ENCODE assay signal across 19 cellular contexts in the genomic region with DNA sequence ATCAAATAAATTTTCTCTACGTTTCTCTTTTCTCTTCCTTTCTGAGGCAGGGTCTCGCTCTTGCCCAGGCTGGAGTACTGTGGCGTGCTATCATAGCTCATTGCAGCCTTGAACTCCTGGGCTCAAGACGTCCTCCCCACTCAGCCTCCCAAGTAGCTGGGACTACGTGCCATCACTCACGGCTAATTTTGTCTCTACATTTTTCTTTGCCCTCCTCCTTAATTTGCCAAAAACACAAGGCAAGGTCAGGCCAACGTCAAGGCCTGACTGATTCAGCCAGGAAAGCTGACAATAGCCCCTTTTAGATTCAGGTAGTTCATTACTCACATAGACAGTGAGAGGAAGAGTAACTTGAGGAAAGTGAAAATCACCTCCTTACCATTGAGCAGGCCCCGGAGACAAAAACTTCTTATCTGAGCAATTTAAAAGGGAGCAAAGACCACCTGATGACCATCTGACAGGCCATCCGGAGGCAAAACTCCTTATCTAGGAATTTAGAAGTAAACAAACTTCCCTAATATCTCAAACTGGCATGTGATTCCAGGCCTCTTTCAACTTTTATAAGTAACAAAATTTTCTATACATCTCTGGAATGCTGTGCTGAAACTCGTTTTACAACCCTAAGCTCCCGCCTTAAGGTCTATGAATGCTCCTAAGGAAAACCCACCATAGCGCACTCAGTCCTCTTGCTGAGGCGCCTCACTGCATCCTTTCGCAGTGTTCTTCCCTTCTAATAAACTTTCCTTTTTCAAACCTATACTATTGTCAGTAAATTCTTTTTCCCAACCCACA. TPM values are rescaled to one million over a fixed set of nuclear protein-coding genes. Genes with fewer than 3 reads are reported as not detected.
DNase-seq lines count a peak whose midpoint lies in the region; ATAC-seq, FAIRE-seq and TF ChIP-seq lines count a peak whose summit lies in the region.
"Had no signal": no experiment of that assay in that cellular context is flagged by ENCODE, and none has a peak within 500 bp of the region (broad histone marks: within the 10 kb centered on the region; RNA-seq: fewer than 3 reads in every experiment).

No MANE protein-coding gene starts in this region.

- H3K9me3 Mint-ChIP-seq in progenitor cell of endocrine pancreas (ENCODE audit: low read depth), result no peaks in the 10 kb centered on the region
- H3K9me3 Mint-ChIP-seq: CD4-positive, alpha-beta T cell; HFFc6 had no signal

- H3K27ac Mint-ChIP-seq in progenitor cell of endocrine pancreas, result peak overlapping the region; percentile 80
- H3K27ac Mint-ChIP-seq: CD4-positive, alpha-beta T cell; HFFc6 had no signal

- no peaks in the 10 kb centered on the region for H3K27me3 ChIP-seq in HepG2 (ENCODE audit: control insufficient read depth in 1 of 2, insufficient read depth in 2 of 2, low read length in 2 of 2)
- H3K27me3 ChIP-seq: BE2C had no signal

- WGBS in HepG2 (ENCODE audit: low lambda C conversion rate), result 36% methylated on average over 14 of the region's 14 CpGs

- in situ Hi-C loops in HepG2 (cut with HindIII; ENCODE audit: extremely low pct_ligation_motif_present, low pct_unique_long_range_greater_than_20kb), result no loop called here

- peaks cover 18% of the 10 kb centered on the region for H3K4me1 Mint-ChIP-seq in progenitor cell of endocrine pancreas (ENCODE audit: low read depth)

- ATAC-seq in HepG2, result peak; percentile 29; the same call in 2 of the 3 replicates
- ATAC-seq: HCT116 had no signal

- H3K36me3 ChIP-seq in HepG2 (replicated peaks in 1 of 2; ENCODE audit: control insufficient read depth in 1 of 2, insufficient read depth in 2 of 2, low read length in 2 of 2), result no peaks in the 10 kb centered on the region
- H3K36me3 ChIP-seq: BE2C had no signal

- intact Hi-C loops in HepG2 (cut with micrococcal nuclease; ENCODE audit: unreplicated experiment), result no loop called here

- no peak overlapping the region for H3K9ac ChIP-seq in HepG2 (ENCODE audit: insufficient read depth, low read depth, low read length)
- H3K9ac ChIP-seq: KMS-11 had no signal

- H3K4me3 ChIP-seq in HepG2 (replicated peaks in 1 of 3; ENCODE audit: insufficient read depth in 1 of 3, low read depth in 2 of 3, low read length in 3 of 3), result peak overlapping the region in 1 of 3 experiments; percentile 29; a peak in 1 of 6 replicates

- POLR2A ChIA-PET in HepG2 (lab: Yijun Ruan, JAX), result no interaction called here

- peak; percentile 41 for DNase-seq in ELF-1 (ENCODE audit: low read depth, low spot score)
- DNase-seq in HepG2 (ENCODE audit: low spot score), result peak; percentile 50
- DNase-seq in progenitor cell of endocrine pancreas (ENCODE audit: low spot score, unreplicated experiment), result no peak
- no peak for DNase-seq in OCI-M1 (lab: John Stamatoyannopoulos, UW)
- DNase-seq in NCI-H69 (lab: John Stamatoyannopoulos, UW), result no peak
- no peak for DNase-seq in activated CD4-positive, alpha-beta T cell treated with anti-CD3 and anti-CD28 coated beads for 48 hours
- DNase-seq: ACHN; BE2C; CD4-positive, alpha-beta T cell; DMS79; GF-D8; GOT3; H7; HFFc6 had no signal

- TF ChIP-seq CTCF in HepG2 (CRISPR knock-in tag; IDR thresholded peaks at IDR 0.05) (no peak), progenitor cell of endocrine pancreas (IDR thresholded peaks at IDR 0.05; ENCODE audit: unreplicated experiment) (no peak)

- TF ChIP-seq EP300 in HepG2 (IDR thresholded peaks at IDR 0.05; ENCODE audit: low read depth in 2 of 2, low read length in 2 of 2) (no peak), HepG2 (CRISPR knock-in tag; IDR thresholded peaks at IDR 0.05; ENCODE audit: borderline replicate concordance) (no peak)

- no peak overlapping the region for H3K4me3 Mint-ChIP-seq in progenitor cell of endocrine pancreas (ENCODE audit: low read depth)
- H3K4me3 Mint-ChIP-seq: CD4-positive, alpha-beta T cell; HFFc6 had no signal

- peak overlapping the region; percentile 68 for H3K4me2 ChIP-seq in HepG2 (ENCODE audit: low read depth, low read length)
- H3K4me2 ChIP-seq: KMS-11 had no signal

- CTCF ChIA-PET in HepG2 (lab: Yijun Ruan, JAX; ENCODE audit: low intra/inter-chr PET ratio, low total read pairs), result no interaction called here

- no peak for TF ChIP-seq RAD21 in HepG2 (CRISPR knock-in tag; IDR thresholded peaks at IDR 0.05)

- TF ChIP-seq POLR2A in HepG2 (IDR thresholded peaks at IDR 0.05; ENCODE audit: insufficient read depth in 1 of 2, low read depth in 2 of 2, low read length in 2 of 2), result no peak

- peaks cover 63% of the 10 kb centered on the region for H3K4me1 ChIP-seq in HepG2 (ENCODE audit: insufficient read depth, low read length)
- H3K4me1 ChIP-seq: BE2C had no signal

- H3K36me3 Mint-ChIP-seq in progenitor cell of endocrine pancreas (ENCODE audit: insufficient read depth), result no peaks in the 10 kb centered on the region

- H3K27me3 Mint-ChIP-seq in progenitor cell of endocrine pancreas, result peaks cover 10% of the 10 kb centered on the region

- no peaks in the 10 kb centered on the region for H4K20me1 ChIP-seq in HepG2 (ENCODE audit: insufficient read depth, low read length)

- no peaks in the 10 kb centered on the region for H3K79me2 ChIP-seq in HepG2 (ENCODE audit: insufficient read depth, low read length)

- H3K27ac ChIP-seq in HepG2 (ENCODE audit: extremely low read length, insufficient read depth, low read length), result peak overlapping the region; percentile 22
- H3K27ac ChIP-seq: C4-2B, KMS-11 had no signal

- BruUV-seq in HepG2 (replicated peaks; lab: Mats Ljungman, UMichigan), result no TSS peak

- no peaks in the 10 kb centered on the region for H3K9me3 ChIP-seq in HepG2 (ENCODE audit: low read length)
- H3K9me3 ChIP-seq: BE2C had no signal

- no peak for FAIRE-seq in HepG2 (lab: Jason Lieb, UNC)
- FAIRE-seq: A204.1, D721Med had no signal

- H2AFZ ChIP-seq in HepG2 (ENCODE audit: low read length), result no peak overlapping the region

TF ChIP-seq in HepG2, 621 proteins besides CTCF, POLR2A, EP300 and RAD21 (continues in another document):
- TF ChIP-seq ZSCAN20 (CRISPR knock-in tag; IDR thresholded peaks at IDR 0.05; ENCODE audit: borderline replicate concordance) (no peak), ZNF33B (CRISPR knock-in tag; IDR thresholded peaks at IDR 0.05) (no peak), SP1 (IDR thresholded peaks at IDR 0.05) (no peak), SP1 (CRISPR knock-in tag; IDR thresholded peaks at IDR 0.05) (no peak), LCORL (IDR thresholded peaks at IDR 0.05) (no peak), LCORL (CRISPR knock-in tag; IDR thresholded peaks at IDR 0.05) (0 out of 2 replicates have a peak, but pooled peaks have one; percentile 13), ZBTB42 (CRISPR knock-in tag; IDR thresholded peaks at IDR 0.05) (no peak)
- TF ChIP-seq, protein P1, sequence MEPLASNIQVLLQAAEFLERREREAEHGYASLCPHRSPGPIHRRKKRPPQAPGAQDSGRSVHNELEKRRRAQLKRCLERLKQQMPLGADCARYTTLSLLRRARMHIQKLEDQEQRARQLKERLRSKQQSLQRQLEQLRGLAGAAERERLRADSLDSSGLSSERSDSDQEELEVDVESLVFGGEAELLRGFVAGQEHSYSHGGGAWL (CRISPR knock-in tag; IDR thresholded peaks at IDR 0.05), result no peak
- TF ChIP-seq, protein P2, sequence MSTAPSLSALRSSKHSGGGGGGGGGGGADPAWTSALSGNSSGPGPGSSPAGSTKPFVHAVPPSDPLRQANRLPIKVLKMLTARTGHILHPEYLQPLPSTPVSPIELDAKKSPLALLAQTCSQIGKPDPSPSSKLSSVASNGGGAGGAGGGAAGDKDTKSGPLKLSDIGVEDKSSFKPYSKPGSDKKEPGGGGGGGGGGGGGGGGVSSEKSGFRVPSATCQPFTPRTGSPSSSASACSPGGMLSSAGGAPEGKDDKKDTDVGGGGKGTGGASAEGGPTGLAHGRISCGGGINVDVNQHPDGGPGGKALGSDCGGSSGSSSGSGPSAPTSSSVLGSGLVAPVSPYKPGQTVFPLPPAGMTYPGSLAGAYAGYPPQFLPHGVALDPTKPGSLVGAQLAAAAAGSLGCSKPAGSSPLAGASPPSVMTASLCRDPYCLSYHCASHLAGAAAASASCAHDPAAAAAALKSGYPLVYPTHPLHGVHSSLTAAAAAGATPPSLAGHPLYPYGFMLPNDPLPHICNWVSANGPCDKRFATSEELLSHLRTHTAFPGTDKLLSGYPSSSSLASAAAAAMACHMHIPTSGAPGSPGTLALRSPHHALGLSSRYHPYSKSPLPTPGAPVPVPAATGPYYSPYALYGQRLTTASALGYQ (CRISPR knock-in tag; IDR thresholded peaks at IDR 0.05), result no peak

RNA-seq across cellular contexts. Expression of a gene that starts 42.1 kb away (rescaled TPM):
- total RNA-seq in HepG2 (2016; rRNA removed; fragmentation: Illumina TruSeq; extraction: Trizol) (142 and 184 TPM in 2 replicates), progenitor cell of endocrine pancreas (74.3 and 96.2 TPM in 2 replicates)
- 27.0 and 30.7 TPM in 2 replicates for total RNA-seq in HepG2 (2016; cell fraction: cytosol; rRNA removed; fragmentation: Illumina TruSeq; extraction: Trizol; ENCODE audit: low read depth)
- 139 and 172 TPM in 2 replicates for total RNA-seq in HepG2 (2016; cell fraction: insoluble cytoplasmic fraction; rRNA removed; fragmentation: Illumina TruSeq; extraction: Trizol)
- 53.8 and 63.2 TPM in 2 replicates for total RNA-seq in HepG2 (2016; cell fraction: membrane; rRNA removed; fragmentation: Illumina TruSeq; extraction: Trizol)
- 163 and 181 TPM in 2 replicates for total RNA-seq in HepG2 (2016; cell fraction: nucleus; rRNA removed; fragmentation: Illumina TruSeq; extraction: Trizol)
- polyA plus RNA-seq in HepG2 (2011; rRNA removed), result 50.6 and 56.4 TPM in 2 replicates
- polyA plus RNA-seq in HepG2 (2011; cell fraction: cytosol; rRNA removed), result 22.5 and 36.0 TPM in 2 replicates
- 66.5 and 79.9 TPM in 2 replicates for polyA plus RNA-seq in HepG2 (2011; cell fraction: nucleus; rRNA removed)
- polyA plus RNA-seq in HepG2 (2012), result 57.5 and 57.8 TPM in 2 replicates
- 7.4 and 8.0 TPM in 2 replicates for polyA plus RNA-seq in HepG2 (2016; cell fraction: cytosol; fragmentation: Illumina TruSeq; extraction: Trizol; ENCODE audit: low read depth)
- 125 and 129 TPM in 2 replicates for polyA plus RNA-seq in HepG2 (2016; cell fraction: insoluble cytoplasmic fraction; fragmentation: Illumina TruSeq; extraction: Trizol; ENCODE audit: low read depth)
- polyA plus RNA-seq in HepG2 (2016; cell fraction: membrane; fragmentation: Illumina TruSeq; extraction: Trizol; ENCODE audit: low read depth), result 21.8 and 23.6 TPM in 2 replicates
- 173 and 179 TPM in 2 replicates for polyA plus RNA-seq in HepG2 (2016; cell fraction: nucleus; fragmentation: Illumina TruSeq; extraction: Trizol; ENCODE audit: insufficient read depth, low read depth)
- 76.8 and 87.1 TPM in 2 replicates for polyA minus RNA-seq in HepG2 (2011; rRNA and poly(A)+ RNA removed; ENCODE audit: low replicate concordance)
- 63.8 and 80.5 TPM in 2 replicates for polyA minus RNA-seq in HepG2 (2011; cell fraction: cytosol; rRNA and poly(A)+ RNA removed)
- 233 and 277 TPM in 2 replicates for polyA minus RNA-seq in HepG2 (2011; cell fraction: nucleus; rRNA and poly(A)+ RNA removed)

Comparison
In these comparisons a context has a peak if more than half of its experiments do, and no peak if none do; other contexts are left out.
1. DNase-seq: peak in ELF-1 (single experiment) and HepG2 (single experiment); none in progenitor cell of endocrine pancreas (single experiment), OCI-M1 (single experiment), NCI-H69 (single experiment) and activated CD4-positive, alpha-beta T cell treated with anti-CD3 and anti-CD28 coated beads for 48 hours (single experiment).